19 cellular contexts compared by ENCODE assay signal in genomic region chr5:34688015-34688800, GRCh38. TPM values are rescaled to one million over a fixed set of nuclear protein-coding genes. Genes with fewer than 3 reads are reported as not detected.
DNase-seq lines count a peak whose midpoint lies in the region; ATAC-seq and TF ChIP-seq lines count a peak whose summit lies in the region.
"Had no signal": no experiment of that assay in that cellular context is flagged by ENCODE, and none has a peak within 500 bp of the region (broad histone marks: within the 10 kb centered on the region; RNA-seq: fewer than 3 reads in every experiment).

No MANE protein-coding gene starts in this region.

- H3K36me3 Mint-ChIP-seq in endodermal cell (ENCODE audit: low read depth) (peaks cover 39% of the 10 kb centered on the region), nephron progenitor cell (ENCODE audit: low read depth) (peaks cover 36% of the 10 kb centered on the region)
- H3K36me3 Mint-ChIP-seq: activated naive CD4-positive, alpha-beta T cell treated with anti-CD3 and anti-CD28 coated beads, Interleukin-2, amount 50 U/mL, for 24 hours; stimulated activated naive B cell treated with anti-CD40 and anti-IgM and Interleukin-4, amounts not matched to agents 10 μg/mL and 1 μg/mL and 100 μg/mL, for 72 hours had no signal

- H3K4me1 Mint-ChIP-seq in endodermal cell (peaks cover 48% of the 10 kb centered on the region), nephron progenitor cell (peaks cover 66% of the 10 kb centered on the region)
- H3K4me1 Mint-ChIP-seq: activated naive CD4-positive, alpha-beta T cell treated with anti-CD3 and anti-CD28 coated beads, Interleukin-2, amount 50 U/mL, for 24 hours; B cell; stimulated activated naive B cell treated with anti-CD40 and anti-IgM and Interleukin-4, amounts not matched to agents 10 μg/mL and 1 μg/mL and 100 μg/mL, for 72 hours had no signal

- no peak overlapping the region for H3K4ac ChIP-seq in IMR-90 (ENCODE audit: low read depth, low read length)

- H3K27me3 Mint-ChIP-seq in endodermal cell (ENCODE audit: insufficient read depth) (no peaks in the 10 kb centered on the region), nephron progenitor cell (ENCODE audit: low read depth, poor library complexity) (no peaks in the 10 kb centered on the region)
- H3K27me3 Mint-ChIP-seq: dendritic cell treated with granulocyte-macrophage colony-stimulating factor and Interleukin-4, amounts not matched to agents 40 ng/mL and 50 ng/mL, for 4 days; stimulated activated naive B cell treated with anti-CD40 and anti-IgM and Interleukin-4, amounts not matched to agents 10 μg/mL and 1 μg/mL and 100 μg/mL, for 72 hours had no signal

- peak overlapping the region; percentile 97 for H2BK5ac ChIP-seq in IMR-90 (ENCODE audit: low read depth, low read length, poor library complexity, severe bottlenecking)

- no peak overlapping the region for H3K18ac ChIP-seq in IMR-90 (ENCODE audit: low read depth, low read length)

- H3K9me3 Mint-ChIP-seq in endodermal cell, result peaks cover 2% of the 10 kb centered on the region
- no peaks in the 10 kb centered on the region for H3K9me3 Mint-ChIP-seq in nephron progenitor cell
- H3K9me3 Mint-ChIP-seq: activated naive CD4-positive, alpha-beta T cell treated with anti-CD3 and anti-CD28 coated beads, Interleukin-2, amount 50 U/mL, for 24 hours; activated T-cell treated with anti-CD3 and anti-CD28 coated beads, Interleukin-2, amount 50 U/mL, for 72 hours; dendritic cell treated with granulocyte-macrophage colony-stimulating factor and Interleukin-4, amounts not matched to agents 40 ng/mL and 50 ng/mL, for 4 days; stimulated activated naive B cell treated with anti-CD40 and anti-IgM and Interleukin-4, amounts not matched to agents 10 μg/mL and 1 μg/mL and 100 μg/mL, for 72 hours had no signal

- H3K27ac Mint-ChIP-seq in endodermal cell, result peak overlapping the region; percentile 66
- H3K27ac Mint-ChIP-seq in nephron progenitor cell, result peak overlapping the region; percentile 68
- H3K27ac Mint-ChIP-seq: activated CD8-positive, alpha-beta T cell treated with anti-CD3 and anti-CD28 coated beads, Interleukin-2, amount 10 ng/mL, durations not matched to agents 7 days and 5 days; activated naive CD4-positive, alpha-beta T cell treated with anti-CD3 and anti-CD28 coated beads, Interleukin-2, amount 50 U/mL, for 24 hours; activated T-cell treated with anti-CD3 and anti-CD28 coated beads, Interleukin-2, amount 50 U/mL, for 72 hours; B cell; dendritic cell treated with granulocyte-macrophage colony-stimulating factor and Interleukin-4, amounts not matched to agents 40 ng/mL and 50 ng/mL, for 4 days; stimulated activated naive B cell treated with anti-CD40 and anti-IgM and Interleukin-4, amounts not matched to agents 10 μg/mL and 1 μg/mL and 100 μg/mL, for 72 hours had no signal

- no peak overlapping the region for H2BK15ac ChIP-seq in IMR-90 (ENCODE audit: low read depth, low read length)

- dilution Hi-C loops in IMR-90 (cut with HindIII; ENCODE audit: low sequenced_read_pairs, unreplicated experiment), result no loop called here

- intact Hi-C loops in IMR-90 (cut with micrococcal nuclease) (loop anchor here (10.0 kb wide), 1 partner anchor 163 kb away; no protein-coding TSS in a partner anchor), upper lobe of right lung (cut with DNase I) (no loop called here), left colon (cut with DNase I, micrococcal nuclease) (no loop called here)

- no peak overlapping the region for H3K4me2 ChIP-seq in IMR-90 (ENCODE audit: low read depth, low read length)

- no peak for TF ChIP-seq RAD21 in IMR-90 (IDR thresholded peaks at IDR 0.05; ENCODE audit: low read length)

- DNase-seq in IMR-90, result no peak
- no peak for DNase-seq in endodermal cell
- DNase-seq in nephron progenitor cell, result no peak
- DNase-seq in upper lobe of right lung, result no peak
- DNase-seq in activated effector memory CD4-positive, alpha-beta T cell treated with Interleukin-2 at 50 U/mL for 16 hours, result no peak
- DNase-seq in MV-4-11 (lab: John Stamatoyannopoulos, UW), result no peak
- no peak for DNase-seq in left colon
- DNase-seq: activated CD4-positive, CD25-positive, alpha-beta regulatory T cell; activated CD8-positive, alpha-beta T cell treated with anti-CD3 and anti-CD28 coated beads, Interleukin-2, amount 10 ng/mL, durations not matched to agents 7 days and 5 days; activated T-cell treated with anti-CD3 and anti-CD28 coated beads, Interleukin-2, amount 50 U/mL, for 72 hours; NCI-H1417; NCI-H82; nucleus accumbens; PC-3; stimulated activated naive B cell treated with anti-CD40 and anti-IgM and Interleukin-4, amounts not matched to agents 10 μg/mL and 1 μg/mL and 100 μg/mL, for 72 hours had no signal

- no peak overlapping the region for H3K9ac ChIP-seq in IMR-90 (ENCODE audit: low read depth, low read length)
- H3K9ac ChIP-seq in endodermal cell (ENCODE audit: extremely low read depth, low read length, poor library complexity, severe bottlenecking), result no peak overlapping the region

- H3K9me3 ChIP-seq in IMR-90 (ENCODE audit: control insufficient read depth, insufficient read depth, low read length) (no peaks in the 10 kb centered on the region), endodermal cell (ENCODE audit: control insufficient read depth, low read length) (peaks cover 5% of the 10 kb centered on the region), upper lobe of right lung (no peaks in the 10 kb centered on the region)
- H3K9me3 ChIP-seq: SJSA1 had no signal

- ATAC-seq in IMR-90 (ENCODE audit: low read depth) (no peak), upper lobe of right lung (no peak), left colon (no peak)
- ATAC-seq: activated CD8-positive, alpha-beta T cell treated with anti-CD3 and anti-CD28 coated beads, Interleukin-2, amount 10 ng/mL, durations not matched to agents 7 days and 5 days; activated T-cell treated with anti-CD3 and anti-CD28 coated beads, Interleukin-2, amount 50 U/mL, for 72 hours; PC-3; stimulated activated naive B cell treated with anti-CD40 and anti-IgM and Interleukin-4, amounts not matched to agents 10 μg/mL and 1 μg/mL and 100 μg/mL, for 72 hours had no signal

- no peak overlapping the region for H2AK9ac ChIP-seq in IMR-90 (replicated peaks; ENCODE audit: low read depth, low read length, poor library complexity)

- no peak overlapping the region for H2AFZ ChIP-seq in IMR-90 (replicated peaks; ENCODE audit: low read length, poor library complexity)

- no peak overlapping the region for H4K5ac ChIP-seq in IMR-90 (ENCODE audit: low read depth, low read length)

- WGBS in IMR-90 (ENCODE audit: extremely low coverage in 2 of 2, insufficient read length in 1 of 2), 2 experiments, result no CpG with 5 or more reads among the region's 7 CpGs
- WGBS in endodermal cell (ENCODE audit: insufficient coverage in 1 of 2, insufficient read length in 1 of 2), 2 experiments, result 93 to 94% methylated on average over 3 to 7 of the region's 7 CpGs

- peaks cover 90% of the 10 kb centered on the region for H4K20me1 ChIP-seq in IMR-90 (ENCODE audit: insufficient read depth, low read length)

- CTCF ChIA-PET in IMR-90 (lab: Yijun Ruan, JAX), result interaction anchor here (0.6 to 1.2 kb wide), 3 partner anchors 9 to 315 kb away, joined by 3 to 5 read pairs (median 4); no protein-coding TSS in a partner anchor

- no peak overlapping the region for H3K56ac ChIP-seq in IMR-90 (ENCODE audit: extremely low read depth, insufficient read depth, low read length)

- H3K36me3 ChIP-seq in IMR-90 (ENCODE audit: control insufficient read depth, insufficient read depth, low read length), result peaks cover 27% of the 10 kb centered on the region
- H3K36me3 ChIP-seq in endodermal cell (ENCODE audit: control insufficient read depth, insufficient read depth, low read length), result peaks cover 52% of the 10 kb centered on the region
- H3K36me3 ChIP-seq in upper lobe of right lung, result no peaks in the 10 kb centered on the region

- 0 out of 2 replicates have a peak overlapping the region, but pooled peaks have one; percentile 44 for H3K14ac ChIP-seq in IMR-90 (replicated peaks; ENCODE audit: low read depth, low read length)

- no TSS peak for BruUV-seq in IMR-90 (replicated peaks; lab: Mats Ljungman, UMichigan)

- no peak overlapping the region for H3K4me3 ChIP-seq in IMR-90 (ENCODE audit: insufficient read depth, low read depth, low read length)
- no peak overlapping the region for H3K4me3 ChIP-seq in endodermal cell (ENCODE audit: low read length)
- no peak overlapping the region for H3K4me3 ChIP-seq in upper lobe of right lung
- H3K4me3 ChIP-seq: SJSA1 had no signal

- no peak for TF ChIP-seq POLR2A in IMR-90 (IDR thresholded peaks at IDR 0.05; ENCODE audit: low read depth, low read length)

- H4K91ac ChIP-seq in IMR-90 (ENCODE audit: insufficient read depth, low read depth, low read length), result no peak overlapping the region

- H3K23ac ChIP-seq in IMR-90 (ENCODE audit: low read depth, low read length), result 0 out of 2 replicates have a peak overlapping the region, but pooled peaks have one; percentile 19

- no peak overlapping the region for H4K8ac ChIP-seq in IMR-90 (ENCODE audit: low read depth in 2 of 2, low read length in 2 of 2)

- no peaks in the 10 kb centered on the region for H3K27me3 ChIP-seq in IMR-90 (ENCODE audit: control insufficient read depth, insufficient read depth, low read length)
- no peaks in the 10 kb centered on the region for H3K27me3 ChIP-seq in endodermal cell (ENCODE audit: control insufficient read depth, insufficient read depth, low read length, poor library complexity, severe bottlenecking)
- H3K27me3 ChIP-seq in upper lobe of right lung, result no peaks in the 10 kb centered on the region
- H3K27me3 ChIP-seq: SJSA1 had no signal

- H3K4me1 ChIP-seq in IMR-90 (ENCODE audit: control insufficient read depth, insufficient read depth, low read length) (peaks cover 18% of the 10 kb centered on the region), endodermal cell (ENCODE audit: control insufficient read depth, insufficient read depth, low read length) (peaks cover 21% of the 10 kb centered on the region), upper lobe of right lung (peaks cover 13% of the 10 kb centered on the region)

- H3K27ac ChIP-seq in IMR-90 (ENCODE audit: insufficient read depth, low read length) (peak overlapping the region; percentile 32; the same call in 1 of the 2 replicates), endodermal cell (ENCODE audit: low read depth, low read length) (no peak overlapping the region), upper lobe of right lung (peak overlapping the region; percentile 67)

- no peak overlapping the region for H2BK20ac ChIP-seq in IMR-90 (ENCODE audit: low read depth, low read length)

- H3K9me1 ChIP-seq in IMR-90 (ENCODE audit: insufficient read depth, low read length), result peaks cover 31% of the 10 kb centered on the region

- H3K4me3 Mint-ChIP-seq in endodermal cell (no peak overlapping the region), nephron progenitor cell (no peak overlapping the region)
- H3K4me3 Mint-ChIP-seq: activated CD8-positive, alpha-beta T cell treated with anti-CD3 and anti-CD28 coated beads, Interleukin-2, amount 10 ng/mL, durations not matched to agents 7 days and 5 days; activated naive CD4-positive, alpha-beta T cell treated with anti-CD3 and anti-CD28 coated beads, Interleukin-2, amount 50 U/mL, for 24 hours; activated T-cell treated with anti-CD3 and anti-CD28 coated beads, Interleukin-2, amount 50 U/mL, for 72 hours; B cell; dendritic cell treated with granulocyte-macrophage colony-stimulating factor and Interleukin-4, amounts not matched to agents 40 ng/mL and 50 ng/mL, for 4 days; stimulated activated naive B cell treated with anti-CD40 and anti-IgM and Interleukin-4, amounts not matched to agents 10 μg/mL and 1 μg/mL and 100 μg/mL, for 72 hours had no signal

- H2BK120ac ChIP-seq in IMR-90 (ENCODE audit: low read depth, low read length), result no peak overlapping the region

- TF ChIP-seq CTCF in IMR-90 (conservative IDR thresholded peaks at IDR 0.05; ENCODE audit: low read depth, low read length) (no peak), endodermal cell (conservative IDR thresholded peaks at IDR 0.05) (no peak), nephron progenitor cell (IDR thresholded peaks at IDR 0.05) (no peak), upper lobe of right lung (IDR thresholded peaks at IDR 0.05) (no peak)

- in situ Hi-C loops in IMR-90 (cut with MboI; ENCODE audit: low sequenced_read_pairs), result no loop called here

- H2AK5ac ChIP-seq in IMR-90 (ENCODE audit: low read depth, low read length), result no peak overlapping the region

- peaks cover 15 to 77% of the 10 kb centered on the region in 2 experiments for H3K79me1 ChIP-seq in IMR-90 (ENCODE audit: low read depth in 1 of 2, low read length in 2 of 2)

- POLR2A ChIA-PET in IMR-90 (lab: Charles Lee; ENCODE audit: unreplicated experiment), result no interaction called here

RNA-seq across cellular contexts. Expression of gene RAI14, which starts 32.1 kb away (rescaled TPM):
- total RNA-seq in IMR-90 (2012; rRNA removed), result 267 and 361 TPM in 2 replicates
- polyA plus RNA-seq in IMR-90 (2012; rRNA removed), result 191 and 221 TPM in 2 replicates
- 68.3 and 80.0 TPM in 2 replicates for polyA plus RNA-seq in IMR-90 (2012; cell fraction: cytosol; rRNA removed)
- 60.2 and 146 TPM in 2 replicates for polyA plus RNA-seq in IMR-90 (2012; cell fraction: nucleus; rRNA removed; ENCODE audit: low replicate concordance)
- 10 to 100 TPM; 66.6 to 87.5 TPM for total RNA-seq in endodermal cell
- 68.8 TPM for polyA plus RNA-seq in endodermal cell (2013, experiment 1 of 2)
- 63.3 TPM for polyA plus RNA-seq in endodermal cell (2013, experiment 2 of 2)
- 79.6 TPM for total RNA-seq in upper lobe of right lung
- total RNA-seq in left colon, result 10 to 100 TPM; 11.3 to 32.2 TPM
- total RNA-seq: activated CD8-positive, alpha-beta T cell treated with anti-CD3 and anti-CD28 coated beads, Interleukin-2, amount 10 ng/mL, durations not matched to agents 7 days and 5 days had no signal
